ENCODE assay signal across 8 cellular contexts in the genomic region with DNA sequence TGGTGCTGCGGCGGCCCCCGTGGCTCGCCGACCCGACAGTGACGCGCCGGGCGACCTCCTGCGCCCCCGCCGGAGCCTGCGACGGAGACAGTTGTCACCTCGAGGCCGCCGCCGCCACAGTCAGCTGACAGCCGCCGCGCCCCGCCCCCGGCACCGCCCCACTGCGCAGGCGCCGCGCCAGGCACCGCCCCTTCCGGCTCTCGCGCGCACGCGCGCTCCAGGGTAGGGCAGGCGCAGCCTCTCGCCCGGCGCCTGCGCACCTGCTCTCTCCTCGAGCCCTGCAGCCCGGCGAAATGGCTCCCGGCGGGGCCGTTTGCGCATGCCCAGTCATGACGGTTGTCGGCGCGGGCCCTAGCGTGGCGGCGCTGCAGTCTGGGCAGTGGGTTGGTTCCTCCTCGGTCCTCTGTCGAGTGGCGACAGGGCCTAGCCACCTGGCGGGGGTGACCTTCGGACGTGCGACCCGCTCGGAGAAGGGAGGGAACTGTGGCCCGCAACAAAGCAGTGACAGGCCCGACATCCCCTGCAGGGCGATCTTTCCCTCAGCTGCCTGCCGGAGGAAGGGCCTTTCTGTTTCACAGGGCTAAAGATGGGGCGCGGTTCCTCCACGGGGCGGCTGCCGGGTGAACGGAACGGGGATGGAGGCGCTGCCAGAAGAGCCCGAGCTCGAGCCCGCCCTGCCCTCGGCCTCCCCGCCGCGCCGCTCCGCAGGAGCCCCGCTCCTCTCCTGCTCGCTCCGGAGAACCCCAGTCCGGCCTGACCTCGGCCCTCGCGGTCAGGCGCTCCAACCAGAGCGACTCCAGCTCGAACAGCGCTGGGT. TPM values are rescaled to one million over a fixed set of nuclear protein-coding genes. Genes with fewer than 3 reads are reported as not detected.
DNase-seq lines count a peak whose midpoint lies in the region; ATAC-seq and TF ChIP-seq lines count a peak whose summit lies in the region.

A gene (minus strand): TSS at position 135 of the 817 bp plus-strand sequence. CDS start 134 bp downstream, at position 1.

- intact Hi-C loops in esophagus squamous epithelium (cut with DNase I): no loop called here

- H3K4me3 ChIP-seq in esophagus squamous epithelium: peak within 1 kb of the TSS; percentile 86 to 99 (median 96)

- 0% methylated on average over 25 to 35 of the region's 97 CpGs for WGBS in esophagus squamous epithelium, 2 donors

- TF ChIP-seq POLR2A in esophagus squamous epithelium (IDR thresholded peaks at IDR 0.05): peak in 3 of 4 donors; percentile 76 to 93 (median 86)

- H3K4me1 ChIP-seq in esophagus squamous epithelium: peaks cover 38 to 58% (median 44%) of the 10 kb centered on the region in 3 donors

- DNase-seq in DMS79 treated with DMSO at 0.1 percent for 48 hours (lab: John Stamatoyannopoulos, UW): peak; percentile 51
- peak; percentile 62 for DNase-seq in KG1 (lab: John Stamatoyannopoulos, UW)
- DNase-seq in activated T-cell treated with anti-CD3 and anti-CD28 coated beads, Interleukin-2, amount 50 U/mL, for 48 hours: peak; percentile 95 to 99
- peak; percentile 69 for DNase-seq in esophagus squamous epithelium (lab: John Stamatoyannopoulos, UW)
- peak; percentile 93 for DNase-seq in myocyte (ENCODE audit: low read depth)
- DNase-seq in stimulated activated CD8-positive, alpha-beta memory T cell treated with anti-CD3 and anti-CD28 coated beads, Interleukin-7, amount 100 ng/mL, for 4 hours (ENCODE audit: low read depth in 2 of 2): peak; percentile 93 to 96

- H3K27ac ChIP-seq in esophagus squamous epithelium: peak within 1 kb of the TSS; percentile 92 to 99 (median 96)

- peak; percentile 80 for ATAC-seq in GM21723 (IDR thresholded peaks at IDR 0.05; ENCODE audit: unreplicated experiment)

- peaks cover 0 to 14% (median 0%) of the 10 kb centered on the region in 3 donors for H3K36me3 ChIP-seq in esophagus squamous epithelium

- H3K27me3 ChIP-seq in esophagus squamous epithelium: no peaks in the 10 kb centered on the region

- peaks cover 0 to 11% (median 4%) of the 10 kb centered on the region in 3 donors for H3K9me3 ChIP-seq in esophagus squamous epithelium

- peak in 5 of 6 experiments; percentile 3 to 75 (median 19) for TF ChIP-seq CTCF in esophagus squamous epithelium (IDR thresholded peaks at IDR 0.05)

TF ChIP-seq in PFSK-1, 5 proteins besides CTCF, POLR2A, EP300 and RAD21:
- TF ChIP-seq POLR2AphosphoS5 (IDR thresholded peaks at IDR 0.05; ENCODE audit: low read depth, low read length) (peak; percentile 82), TAF1 (IDR thresholded peaks at IDR 0.05; ENCODE audit: borderline replicate concordance, insufficient read depth, low read length) (0 out of 2 replicates have a peak, but pooled peaks have one; percentile 47), FOXP2 (optimal IDR thresholded peaks at IDR 0.05; ENCODE audit: borderline replicate concordance, extremely low read depth, extremely low read length, insufficient read depth) (peak; percentile 28), SIN3A (IDR thresholded peaks at IDR 0.05; ENCODE audit: borderline replicate concordance, insufficient read depth, low read length) (no peak)

RNA-seq across cellular contexts. Expression of the gene that starts here (rescaled TPM):
- 140 TPM for polyA plus RNA-seq in PFSK-1 (2012; ENCODE audit: insufficient read length, low read depth)
- total RNA-seq in esophagus squamous epithelium: 100 to 1,000 TPM in 1 of 4 donors, 10 to 100 TPM in 3; 53.0 to 106 (median 63.6) TPM
- 38.9 and 41.6 TPM in 2 replicates for total RNA-seq in myocyte
- 88.0 TPM for polyA plus RNA-seq in myocyte (2012)

Comparison
In these comparisons a context has a peak if more than half of its experiments do, and no peak if none do; other contexts are left out.
1. Peak in every context shown above with its lines: DNase-seq, ATAC-seq, H3K4me3 ChIP-seq and H3K27ac ChIP-seq.